ENCODE assay signal across 21 cellular contexts in the genomic region with DNA sequence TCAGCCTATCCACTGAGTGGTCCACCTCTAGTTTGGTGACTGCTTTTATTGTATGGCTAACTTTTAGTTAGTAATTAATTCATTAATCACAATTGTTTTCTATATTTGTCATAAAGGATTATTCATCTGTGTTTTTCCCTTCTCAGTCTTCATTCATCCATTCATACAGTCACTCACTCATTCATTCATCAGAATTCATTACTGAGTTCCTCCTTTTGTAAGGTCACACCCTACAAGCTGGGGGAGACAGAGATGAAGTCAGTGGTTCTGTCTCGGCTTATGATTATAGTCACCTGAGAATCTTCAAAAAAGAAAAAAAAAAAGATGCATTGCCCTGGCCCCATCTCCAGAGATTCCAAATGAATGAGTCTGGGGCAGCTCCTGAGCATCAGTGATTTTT.
A peak's percentile ranks its signal among the peaks of the same experiment; 100 is the strongest.
DNase-seq lines count a peak whose midpoint lies in the region; ATAC-seq and TF ChIP-seq lines count a peak whose summit lies in the region.
"Had no signal": no experiment of that assay in that cellular context is flagged by ENCODE, and none has a peak within 500 bp of the region (broad histone marks: within the 10 kb centered on the region; RNA-seq: fewer than 3 reads in every experiment).

No MANE protein-coding gene starts in this region.

- CTCF ChIA-PET in Panc1 (lab: Charles Lee) (interaction anchor here (0.8 kb wide), 1 partner anchor 191 kb away, joined by 6 read pairs; no protein-coding TSS in a partner anchor), HEK293T (lab: Yijun Ruan, JAX) (no interaction called here)

- peaks cover 63% of the 10 kb centered on the region for H3K4me1 Mint-ChIP-seq in activated T-cell treated with anti-CD3 and anti-CD28 coated beads, Interleukin-2, amount 50 U/mL, for 24 hours (ENCODE audit: low read depth)

- POLR2A ChIA-PET in Panc1 (lab: Charles Lee): no interaction called here
- POLR2A ChIA-PET in HEK293T (lab: Yijun Ruan, JAX): no interaction called here

- no peaks in the 10 kb centered on the region for H3K9me3 ChIP-seq in Panc1 (ENCODE audit: control insufficient read depth, insufficient read depth, low read depth, low read length)
- H3K9me3 ChIP-seq: A549 had no signal

- peaks cover 5% of the 10 kb centered on the region for H3K36me3 Mint-ChIP-seq in activated T-cell treated with anti-CD3 and anti-CD28 coated beads, Interleukin-2, amount 50 U/mL, for 24 hours (ENCODE audit: low read depth)

- ATAC-seq in GM18517 (IDR thresholded peaks at IDR 0.05; ENCODE audit: unreplicated experiment) (peak; percentile 1), Panc1 (no peak), HG03139 (IDR thresholded peaks at IDR 0.05; ENCODE audit: unreplicated experiment) (no peak)
- ATAC-seq: A549, PC-3 had no signal

- no peak for TF ChIP-seq CTCF in Panc1 (IDR thresholded peaks at IDR 0.05)

- no peaks in the 10 kb centered on the region for H3K27me3 ChIP-seq in Panc1 (ENCODE audit: control insufficient read depth, insufficient read depth, low read length)
- H3K27me3 ChIP-seq: BLaER1 treated with 17β-estradiol and CSF1 and Interleukin-3, amounts not matched to agents 10 nM and 100 nM; SJCRH30 had no signal

- peaks cover 8% of the 10 kb centered on the region for H3K9me3 Mint-ChIP-seq in activated T-cell treated with anti-CD3 and anti-CD28 coated beads, Interleukin-2, amount 50 U/mL, for 24 hours

- no peaks in the 10 kb centered on the region for H3K36me3 ChIP-seq in Panc1 (ENCODE audit: control insufficient read depth, insufficient read depth, low read length)
- H3K36me3 ChIP-seq: BLaER1 treated with 17β-estradiol and CSF1 and Interleukin-3, amounts not matched to agents 10 nM and 100 nM; SJCRH30 had no signal

- no TSS peak for BruUV-seq in Panc1 (replicated peaks; lab: Mats Ljungman, UMichigan)

- H3K27ac Mint-ChIP-seq in activated T-cell treated with anti-CD3 and anti-CD28 coated beads, Interleukin-2, amount 50 U/mL, for 24 hours: peak overlapping the region; percentile 91

- in situ Hi-C loops in Panc1 (cut with HindIII; ENCODE audit: low pct_unique_long_range_greater_than_20kb, low sequenced_read_pairs): no loop called here

- H3K4me3 Mint-ChIP-seq in activated T-cell treated with anti-CD3 and anti-CD28 coated beads, Interleukin-2, amount 50 U/mL, for 24 hours: peak overlapping the region; percentile 18

- peaks cover 7% of the 10 kb centered on the region for H3K27me3 Mint-ChIP-seq in activated T-cell treated with anti-CD3 and anti-CD28 coated beads, Interleukin-2, amount 50 U/mL, for 24 hours

- DNase-seq in activated T-cell treated with anti-CD3 and anti-CD28 coated beads, Interleukin-2, amount 50 U/mL, for 24 hours: no peak
- DNase-seq in activated T-cell treated with anti-CD3 and anti-CD28 coated beads for 4 hours (no peak), Panc1 (ENCODE audit: low read depth, low spot score) (no peak), kidney glomerular epithelial cell (lab: John Stamatoyannopoulos, UW) (peak; percentile 15), HK-2 (ENCODE audit: unreplicated experiment) (no peak), HEK293T (ENCODE audit: extremely low spot score) (no peak)
- DNase-seq: DMS 273 treated with DMSO at 0.1 percent for 48 hours, GDM1, H7, NCI-H1417 treated with DMSO at 0.1 percent for 48 hours, NCI-H2029, NCI-H510A, NCI-H774, PC-3, SJCRH30 had no signal

- peaks cover 8% of the 10 kb centered on the region; the same call in 1 of the 2 replicates for H3K4me1 ChIP-seq in Panc1 (ENCODE audit: control insufficient read depth, insufficient read depth, low read length)

- no peak overlapping the region for H3K4me3 ChIP-seq in Panc1 (ENCODE audit: low read depth in 2 of 2, low read length in 2 of 2)
- H3K4me3 ChIP-seq: A549; BLaER1 treated with 17β-estradiol and CSF1 and Interleukin-3, amounts not matched to agents 10 nM and 100 nM; GM12878; SJCRH30 had no signal

- intact Hi-C loops in Panc1 (cut with micrococcal nuclease; ENCODE audit: unreplicated experiment): loop anchor here (5.0 kb wide), 2 partner anchors 266 to 1311 kb away; no protein-coding TSS in a partner anchor

- H3K27ac ChIP-seq in Panc1 (ENCODE audit: low read length): peak overlapping the region; percentile 37; the same call in 1 of the 2 replicates
- H3K27ac ChIP-seq: A549; BLaER1 treated with 17β-estradiol and CSF1 and Interleukin-3, amounts not matched to agents 10 nM and 100 nM; HL-60; SJCRH30 had no signal

TF ChIP-seq in HEK293T, 16 proteins besides CTCF, POLR2A, EP300 and RAD21:
- no peak for TF ChIP-seq ARNT (IDR thresholded peaks at IDR 0.05)
- no peak for TF ChIP-seq TARDBP (IDR thresholded peaks at IDR 0.05)
- no peak for TF ChIP-seq BHLHE40 (IDR thresholded peaks at IDR 0.05; ENCODE audit: borderline replicate concordance)
- no peak for TF ChIP-seq SUZ12 (IDR thresholded peaks at IDR 0.05)
- no peak for TF ChIP-seq CTBP1 (IDR thresholded peaks at IDR 0.05; ENCODE audit: borderline replicate concordance)
- no peak for TF ChIP-seq SP1 (IDR thresholded peaks at IDR 0.05)
- TF ChIP-seq ZNF384 (IDR thresholded peaks at IDR 0.05): no peak
- TF ChIP-seq FOXK2 (IDR thresholded peaks at IDR 0.05): no peak
- TF ChIP-seq L3MBTL2 (conservative IDR thresholded peaks at IDR 0.05): no peak
- TF ChIP-seq ELF4 (IDR thresholded peaks at IDR 0.05): no peak
